ENCODE assay signal across 8 cellular contexts in genomic region chr12:74539261-74539660, GRCh38. TPM values are rescaled to one million over a fixed set of nuclear protein-coding genes. Genes with fewer than 3 reads are reported as not detected.
A peak's percentile ranks its signal among the peaks of the same experiment; 100 is the strongest.
DNase-seq lines count a peak whose midpoint lies in the region; ATAC-seq, FAIRE-seq and TF ChIP-seq lines count a peak whose summit lies in the region.

No MANE protein-coding gene starts in this region.

- no peaks in the 10 kb centered on the region for H3K27me3 ChIP-seq in suprapubic skin

- CTCF ChIA-PET in activated CD4-positive, alpha-beta memory T cell treated with anti-CD3 and anti-CD28 coated beads, Interleukin-2, amount 10 ng/mL, durations not matched to agents 7 days and 5 days (lab: Charles Lee): interaction anchor here (1.2 kb wide), 1 partner anchor 12 kb away, joined by 4 read pairs; no protein-coding TSS in a partner anchor

- POLR2A ChIA-PET in activated CD4-positive, alpha-beta memory T cell treated with anti-CD3 and anti-CD28 coated beads, Interleukin-2, amount 10 ng/mL, durations not matched to agents 7 days and 5 days (lab: Charles Lee): interaction anchor here (1.1 to 1.5 kb wide), 3 partner anchors 8 to 972 kb away, joined by 3 to 4 read pairs (median 4); partner anchors contain the start of gene KRR1

- no peak for TF ChIP-seq CTCF in suprapubic skin (IDR thresholded peaks at IDR 0.05)

- 71% methylated on average over 4 of the region's 4 CpGs for WGBS in suprapubic skin

- H3K27ac ChIP-seq in suprapubic skin: no peak overlapping the region

- no peaks in the 10 kb centered on the region for H3K9me3 Mint-ChIP-seq in activated CD4-positive, alpha-beta T cell treated with anti-CD3 and anti-CD28 coated beads, Interleukin-2, amount 10 ng/mL, durations not matched to agents 24 days and 14 days
- H3K9me3 Mint-ChIP-seq in activated CD4-positive, alpha-beta memory T cell treated with anti-CD3 and anti-CD28 coated beads, Interleukin-2, amount 10 ng/mL, durations not matched to agents 7 days and 5 days: no peaks in the 10 kb centered on the region
- no peaks in the 10 kb centered on the region for H3K9me3 Mint-ChIP-seq in immature natural killer cell

- no peak for ATAC-seq in GM21367 (IDR thresholded peaks at IDR 0.05; ENCODE audit: unreplicated experiment)

- no peaks in the 10 kb centered on the region for H3K27me3 Mint-ChIP-seq in activated CD4-positive, alpha-beta T cell treated with anti-CD3 and anti-CD28 coated beads, Interleukin-2, amount 10 ng/mL, durations not matched to agents 24 days and 14 days
- H3K27me3 Mint-ChIP-seq in activated CD4-positive, alpha-beta memory T cell treated with anti-CD3 and anti-CD28 coated beads, Interleukin-2, amount 10 ng/mL, durations not matched to agents 7 days and 5 days: no peaks in the 10 kb centered on the region
- peaks cover 10 to 16% (median 14%) of the 10 kb centered on the region in 3 donors for H3K27me3 Mint-ChIP-seq in immature natural killer cell (ENCODE audit: low read depth in 3 of 3)

- peaks cover 51% of the 10 kb centered on the region for H3K4me1 ChIP-seq in suprapubic skin

- no peak for FAIRE-seq in urothelium cell line (lab: Jason Lieb, UNC)

- peak overlapping the region; percentile 98 for H3K4me3 Mint-ChIP-seq in activated CD4-positive, alpha-beta T cell treated with anti-CD3 and anti-CD28 coated beads, Interleukin-2, amount 10 ng/mL, durations not matched to agents 24 days and 14 days
- peak overlapping the region; percentile 95 for H3K4me3 Mint-ChIP-seq in activated CD4-positive, alpha-beta memory T cell treated with anti-CD3 and anti-CD28 coated beads, Interleukin-2, amount 10 ng/mL, durations not matched to agents 7 days and 5 days
- peak overlapping the region; percentile 86 to 97 (median 96) for H3K4me3 Mint-ChIP-seq in immature natural killer cell

- no peak for TF ChIP-seq EP300 in suprapubic skin (IDR thresholded peaks at IDR 0.05)

- intact Hi-C loops in activated CD4-positive, alpha-beta T cell treated with anti-CD3 and anti-CD28 coated beads, Interleukin-2, amount 10 ng/mL, durations not matched to agents 24 days and 14 days (cut with micrococcal nuclease): loop anchor here (5.0 to 10.0 kb wide), 2 partner anchors 124 to 1543 kb away; partner anchors contain the start of gene NAP1L1

- H3K4me1 Mint-ChIP-seq in activated CD4-positive, alpha-beta T cell treated with anti-CD3 and anti-CD28 coated beads, Interleukin-2, amount 10 ng/mL, durations not matched to agents 24 days and 14 days: peaks cover 40% of the 10 kb centered on the region
- peaks cover 48% of the 10 kb centered on the region for H3K4me1 Mint-ChIP-seq in activated CD4-positive, alpha-beta memory T cell treated with anti-CD3 and anti-CD28 coated beads, Interleukin-2, amount 10 ng/mL, durations not matched to agents 7 days and 5 days
- H3K4me1 Mint-ChIP-seq in immature natural killer cell: peaks cover 63 to 74% of the 10 kb centered on the region in 2 donors

- H3K4me3 ChIP-seq in suprapubic skin: peak overlapping the region; percentile 76

- H3K36me3 Mint-ChIP-seq in activated CD4-positive, alpha-beta T cell treated with anti-CD3 and anti-CD28 coated beads, Interleukin-2, amount 10 ng/mL, durations not matched to agents 24 days and 14 days (ENCODE audit: low read depth): peaks cover 53% of the 10 kb centered on the region
- peaks cover 41% of the 10 kb centered on the region for H3K36me3 Mint-ChIP-seq in activated CD4-positive, alpha-beta memory T cell treated with anti-CD3 and anti-CD28 coated beads, Interleukin-2, amount 10 ng/mL, durations not matched to agents 7 days and 5 days (ENCODE audit: low read depth)
- peaks cover 0 to 6% (median 6%) of the 10 kb centered on the region in 3 donors for H3K36me3 Mint-ChIP-seq in immature natural killer cell

- DNase-seq in activated CD4-positive, alpha-beta T cell treated with anti-CD3 and anti-CD28 coated beads, Interleukin-2, amount 10 ng/mL, durations not matched to agents 24 days and 14 days: peak; percentile 62
- no peak for DNase-seq in activated CD4-positive, alpha-beta T cell treated with anti-CD3 and anti-CD28 coated beads, Interleukin-2, amount 50 U/mL, for 1 hour
- no peak for DNase-seq in activated CD4-positive, alpha-beta memory T cell treated with anti-CD3 and anti-CD28 coated beads, Interleukin-2, amount 10 ng/mL, durations not matched to agents 7 days and 5 days
- DNase-seq in immature natural killer cell (peak in 1 of 3 donors; percentile 3), suprapubic skin (ENCODE audit: low spot score in 2 of 2) (no peak), 8988T (no peak), urothelium cell line (ENCODE audit: low spot score) (no peak)

- H3K27ac Mint-ChIP-seq in activated CD4-positive, alpha-beta T cell treated with anti-CD3 and anti-CD28 coated beads, Interleukin-2, amount 10 ng/mL, durations not matched to agents 24 days and 14 days: peak overlapping the region; percentile 97
- peak overlapping the region; percentile 84 for H3K27ac Mint-ChIP-seq in activated CD4-positive, alpha-beta memory T cell treated with anti-CD3 and anti-CD28 coated beads, Interleukin-2, amount 10 ng/mL, durations not matched to agents 7 days and 5 days
- H3K27ac Mint-ChIP-seq in immature natural killer cell: peak overlapping the region; percentile 86 to 99 (median 98)

- no peaks in the 10 kb centered on the region for H3K9me3 ChIP-seq in suprapubic skin

- H3K36me3 ChIP-seq in suprapubic skin: no peaks in the 10 kb centered on the region

- TF ChIP-seq POLR2A in suprapubic skin (IDR thresholded peaks at IDR 0.05): no peak

RNA-seq across cellular contexts. Expression of gene ATXN7L3B, which starts 1.6 kb away (rescaled TPM):
- total RNA-seq in activated CD4-positive, alpha-beta T cell treated with anti-CD3 and anti-CD28 coated beads, Interleukin-2, amount 10 ng/mL, durations not matched to agents 24 days and 14 days: 23.9 and 24.6 TPM in 2 replicates
- total RNA-seq in activated CD4-positive, alpha-beta memory T cell treated with anti-CD3 and anti-CD28 coated beads, Interleukin-2, amount 10 ng/mL, durations not matched to agents 7 days and 5 days: 10 to 100 TPM; 24.2 to 24.6 TPM
- 10 to 100 TPM; 23.4 to 29.7 (median 27.1) TPM for polyA plus RNA-seq in immature natural killer cell
- total RNA-seq in suprapubic skin: 10 to 100 TPM; 27.5 to 35.6 (median 31.1) TPM
